Comparison of ENCODE assay signal across 15 cellular contexts in genomic region chr9:93809204-93809940, GRCh38.
"Had no signal": no experiment of that assay in that cellular context is flagged by ENCODE, and none has a peak within 500 bp of the region (broad histone marks: within the 10 kb centered on the region; RNA-seq: fewer than 3 reads in every experiment).

No MANE protein-coding gene starts in this region.

- H3K4me3 Mint-ChIP-seq: activated naive CD8-positive, alpha-beta T cell; T-helper 17 cell had no signal

- H3K27ac Mint-ChIP-seq: activated naive CD8-positive, alpha-beta T cell; T-helper 17 cell had no signal

- DNase-seq: activated CD4-positive, alpha-beta T cell treated with anti-CD3 and anti-CD28 coated beads for 48 hours; activated gamma-delta T cell treated with Interleukin-2 at 50 U/mL for 16 hours; amniotic stem cell; esophagus squamous epithelium; glutamatergic neuron; hypothalamus; kidney; left ventricle myocardium inferior; ovary; stomach; T-helper 17 cell; testis; WERI-Rb-1 had no signal

- ATAC-seq: right lobe of liver, T-helper 17 cell had no signal

- H3K27ac ChIP-seq: esophagus squamous epithelium, left ventricle myocardium inferior, ovary, right lobe of liver, stomach, testis, WERI-Rb-1 had no signal

- H3K4me1 ChIP-seq: esophagus squamous epithelium, left ventricle myocardium inferior, right lobe of liver, testis had no signal

- H3K36me3 Mint-ChIP-seq: activated naive CD8-positive, alpha-beta T cell had no signal

- H3K9me3 ChIP-seq: esophagus squamous epithelium, ovary, right lobe of liver, testis had no signal

- H3K36me3 ChIP-seq: esophagus squamous epithelium, left ventricle myocardium inferior, ovary, right lobe of liver, stomach, WERI-Rb-1 had no signal

- H3K4me3 ChIP-seq: esophagus squamous epithelium, left ventricle myocardium inferior, ovary, right lobe of liver, stomach had no signal

- H3K27me3 ChIP-seq: ovary, right lobe of liver, testis had no signal
